ENCODE assay signal across 9 cellular contexts in genomic region chr19:52336976-52337375, GRCh38. TPM values are rescaled to one million over a fixed set of nuclear protein-coding genes. Genes with fewer than 3 reads are reported as not detected.
DNase-seq lines count a peak whose midpoint lies in the region; ATAC-seq and TF ChIP-seq lines count a peak whose summit lies in the region.
"Had no signal": no experiment of that assay in that cellular context is flagged by ENCODE, and none has a peak within 500 bp of the region (broad histone marks: within the 10 kb centered on the region; RNA-seq: fewer than 3 reads in every experiment).

No MANE protein-coding gene starts in this region.

- peak overlapping the region; percentile 91 for H3K9ac ChIP-seq in NT2/D1 (ENCODE audit: insufficient read length, low read depth)

- no peak for TF ChIP-seq EP300 in esophagus muscularis mucosa (IDR thresholded peaks at IDR 0.05)

- H3K4me1 ChIP-seq in CD8-positive, alpha-beta memory T cell (ENCODE audit: insufficient read depth, low read length): peaks cover 7% of the 10 kb centered on the region
- H3K4me1 ChIP-seq in NT2/D1 (ENCODE audit: insufficient read depth, insufficient read length) (no peaks in the 10 kb centered on the region), esophagus muscularis mucosa (peaks cover 8 to 14% (median 11%) of the 10 kb centered on the region in 4 donors), neuron (ENCODE audit: insufficient read depth, low read length) (peaks cover 4% of the 10 kb centered on the region)

- H3K27me3 ChIP-seq in CD8-positive, alpha-beta memory T cell (ENCODE audit: insufficient read depth, low read length, poor library complexity, severe bottlenecking): no peaks in the 10 kb centered on the region
- H3K27me3 ChIP-seq in NT2/D1 (ENCODE audit: insufficient read depth, insufficient read length): no peaks in the 10 kb centered on the region
- H3K27me3 ChIP-seq in esophagus muscularis mucosa: no peaks in the 10 kb centered on the region
- no peaks in the 10 kb centered on the region for H3K27me3 ChIP-seq in neuron (ENCODE audit: insufficient read depth, low read length)

- ATAC-seq in HG03095 (IDR thresholded peaks at IDR 0.05; ENCODE audit: unreplicated experiment) (no peak), HG03175 (IDR thresholded peaks at IDR 0.05; ENCODE audit: unreplicated experiment) (no peak)

- TF ChIP-seq POLR2A in esophagus muscularis mucosa (IDR thresholded peaks at IDR 0.05; ENCODE audit: low read depth): no peak

- peaks cover 8 to 23% (median 15%) of the 10 kb centered on the region in 3 donors for H3K36me3 Mint-ChIP-seq in CD8-positive, alpha-beta memory T cell

- H2AFZ ChIP-seq in neuron (ENCODE audit: low read depth, low read length): peak overlapping the region; percentile 61

- peaks cover 12 to 59% (median 48%) of the 10 kb centered on the region in 5 donors for H3K9me3 Mint-ChIP-seq in CD8-positive, alpha-beta memory T cell

- H3K9me3 ChIP-seq in CD8-positive, alpha-beta memory T cell (ENCODE audit: low read length): peaks cover 4% of the 10 kb centered on the region
- peaks cover 21% of the 10 kb centered on the region; the same call in 1 of the 2 replicates for H3K9me3 ChIP-seq in NT2/D1 (ENCODE audit: insufficient read depth, low read length)
- peaks cover 0 to 35% (median 28%) of the 10 kb centered on the region in 4 donors for H3K9me3 ChIP-seq in esophagus muscularis mucosa
- peaks cover 24% of the 10 kb centered on the region for H3K9me3 ChIP-seq in neuron (ENCODE audit: low read length)

- H3K4me3 ChIP-seq in CD8-positive, alpha-beta memory T cell (ENCODE audit: low read length): peak overlapping the region; percentile 86
- peak overlapping the region; percentile 79 for H3K4me3 ChIP-seq in NT2/D1 (ENCODE audit: insufficient read length, low read depth)
- peak overlapping the region; percentile 76 to 81 (median 78) for H3K4me3 ChIP-seq in esophagus muscularis mucosa
- H3K4me3 ChIP-seq in neuron (ENCODE audit: low read length): peak overlapping the region; percentile 90

- CTCF ChIA-PET in CD8-positive, alpha-beta memory T cell (lab: Charles Lee): no interaction called here

- peak overlapping the region; percentile 92 to 99 (median 96) for H3K4me3 Mint-ChIP-seq in CD8-positive, alpha-beta memory T cell

- POLR2A ChIA-PET in CD8-positive, alpha-beta memory T cell (lab: Charles Lee): no interaction called here

- H3K27ac ChIP-seq in CD8-positive, alpha-beta memory T cell (ENCODE audit: low read depth, low read length): peak overlapping the region; percentile 51
- H3K27ac ChIP-seq in esophagus muscularis mucosa (replicated peaks in 1 of 4): peak overlapping the region; percentile 75 to 88 (median 82)

- H3K27ac Mint-ChIP-seq in CD8-positive, alpha-beta memory T cell: peak overlapping the region; percentile 92 to 99 (median 94)

- H3K36me3 ChIP-seq in CD8-positive, alpha-beta memory T cell (ENCODE audit: insufficient read depth, low read length): no peaks in the 10 kb centered on the region
- H3K36me3 ChIP-seq in NT2/D1 (ENCODE audit: insufficient read depth, insufficient read length, low read length) (peaks cover 10% of the 10 kb centered on the region), esophagus muscularis mucosa (peaks cover 0 to 12% (median 0%) of the 10 kb centered on the region in 4 donors), neuron (ENCODE audit: insufficient read depth, low read length) (peaks cover 13% of the 10 kb centered on the region)

- no peak for DNase-seq in CD8-positive, alpha-beta memory T cell
- DNase-seq in NT2/D1 (ENCODE audit: low read depth, low spot score): no peak
- DNase-seq in esophagus muscularis mucosa (ENCODE audit: extremely low spot score): no peak
- DNase-seq in stimulated activated CD4-positive, alpha-beta T cell treated with anti-CD3 and anti-CD28 coated beads, Interleukin-12 subunit alpha, Interleukin-12 subunit beta, amount 100 ng/mL, for 4 hours: no peak
- no peak for DNase-seq in activated effector memory CD4-positive, alpha-beta T cell treated with anti-CD3 and anti-CD28 coated beads, Interleukin-2, amount 50 U/mL, for 16 hours
- DNase-seq: stimulated activated CD4-positive, alpha-beta T cell treated with anti-CD3 and anti-CD28 coated beads, Interleukin-2, amount 100 ng/mL, for 48 hours had no signal

- H3K4me1 Mint-ChIP-seq in CD8-positive, alpha-beta memory T cell: peaks cover 17 to 19% (median 17%) of the 10 kb centered on the region in 3 donors

- 7% methylated on average over 3 of the region's 3 CpGs for WGBS in esophagus muscularis mucosa

- intact Hi-C loops in esophagus muscularis mucosa (cut with DNase I): no loop called here

- TF ChIP-seq CTCF in esophagus muscularis mucosa (IDR thresholded peaks at IDR 0.05): no peak

- H3K27me3 Mint-ChIP-seq in CD8-positive, alpha-beta memory T cell: peaks cover 0 to 3% of the 10 kb centered on the region in 2 donors

RNA-seq across cellular contexts. Expression of gene ZNF610, which starts 0.9 kb away (rescaled TPM):
- total RNA-seq in CD8-positive, alpha-beta memory T cell: 1 to 10 TPM in 1 of 2 experiments, under 1 TPM in 1; 0.91 to 1.8 TPM
- 1.8 TPM for polyA plus RNA-seq in CD8-positive, alpha-beta memory T cell
- 1 to 10 TPM; 1.3 to 3.2 (median 2.2) TPM for total RNA-seq in esophagus muscularis mucosa

RNA-seq across cellular contexts. Expression of gene ZNF880, which starts 32.7 kb away (rescaled TPM):
- total RNA-seq in CD8-positive, alpha-beta memory T cell: 10 to 100 TPM; 15.6 to 15.9 TPM
- 38.9 TPM for polyA plus RNA-seq in CD8-positive, alpha-beta memory T cell
- total RNA-seq in esophagus muscularis mucosa: 10 to 100 TPM; 16.8 to 30.3 (median 28.1) TPM

RNA-seq across cellular contexts. Expression of gene ZNF480, which starts 40.0 kb away (rescaled TPM):
- total RNA-seq in CD8-positive, alpha-beta memory T cell: 1 to 10 TPM; 5.6 to 6.6 TPM
- polyA plus RNA-seq in CD8-positive, alpha-beta memory T cell: 28.0 TPM
- 1 to 10 TPM; 6.0 to 10.0 (median 7.2) TPM for total RNA-seq in esophagus muscularis mucosa
